In the genomic region with DNA sequence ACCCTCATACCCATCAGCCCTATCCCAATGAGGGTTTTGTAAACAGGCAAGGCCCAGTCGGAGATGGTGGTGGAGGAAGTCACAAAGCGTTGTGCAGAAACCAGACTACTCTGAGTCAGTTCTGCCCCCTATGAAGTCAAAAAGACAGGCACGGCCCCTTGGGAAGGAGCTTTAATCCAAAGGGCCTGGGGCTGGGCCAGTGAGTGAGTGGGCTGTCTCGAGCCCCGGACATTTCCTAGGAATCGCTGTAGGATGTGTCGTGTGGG, we compare ENCODE assay signal across 7 cellular contexts. TPM values are rescaled to one million over a fixed set of nuclear protein-coding genes. Genes with fewer than 3 reads are reported as not detected.
DNase-seq lines count a peak whose midpoint lies in the region; TF ChIP-seq lines count a peak whose summit lies in the region.

No MANE protein-coding gene starts in this region.

- H3K36me3 ChIP-seq in right atrium auricular region, result no peaks in the 10 kb centered on the region
- no peaks in the 10 kb centered on the region for H3K36me3 ChIP-seq in subcutaneous abdominal adipose tissue (ENCODE audit: control insufficient read depth in 5 of 5, insufficient read depth in 5 of 5, low read length in 5 of 5)
- H3K36me3 ChIP-seq in HAP-1 (replicated peaks), result peaks cover 12% of the 10 kb centered on the region

- H3K27me3 ChIP-seq in right atrium auricular region (no peaks in the 10 kb centered on the region), subcutaneous abdominal adipose tissue (ENCODE audit: control insufficient read depth in 5 of 5, insufficient read depth in 4 of 5, low read length in 5 of 5) (no peaks in the 10 kb centered on the region), HAP-1 (ENCODE audit: low read depth) (no peaks in the 10 kb centered on the region)

- H3K27ac ChIP-seq in VCaP (peak overlapping the region; percentile 87), right atrium auricular region (peak overlapping the region; percentile 97 to 98), subcutaneous abdominal adipose tissue (ENCODE audit: low read depth, low read length) (peak overlapping the region; percentile 96)

- DNase-seq in HT1080 (ENCODE audit: low read depth) (peak; percentile 72), right atrium auricular region (ENCODE audit: low spot score) (peak; percentile 78), kidney tubule cell (ENCODE audit: low spot score) (no peak), SKM-1 treated with dmso at 0.1 percent for 144 hours (lab: John Stamatoyannopoulos, UW; ENCODE audit: unreplicated experiment) (no peak), HAP-1 (ENCODE audit: low spot score in 2 of 2) (no peak)

- TF ChIP-seq CTCF in VCaP (conservative IDR thresholded peaks at IDR 0.05) (no peak), right atrium auricular region (IDR thresholded peaks at IDR 0.05) (no peak)

- peak overlapping the region in 3 of 5 donors; percentile 31 to 98 (median 97) for H3K9ac ChIP-seq in subcutaneous abdominal adipose tissue (ENCODE audit: low read length in 5 of 5)

- no peaks in the 10 kb centered on the region for H3K9me3 ChIP-seq in right atrium auricular region
- no peaks in the 10 kb centered on the region for H3K9me3 ChIP-seq in subcutaneous abdominal adipose tissue (ENCODE audit: control insufficient read depth in 5 of 5, low read length in 5 of 5)
- no peaks in the 10 kb centered on the region for H3K9me3 ChIP-seq in HAP-1

- in situ Hi-C loops in HAP-1 (cut with MboI; ENCODE audit: low sequenced_read_pairs), result loop anchor here (5.0 to 10.0 kb wide), 3 partner anchors 207 to 439 kb away; a partner anchor contains a TSS

- H3K4me1 ChIP-seq in right atrium auricular region (peaks cover 0 to 63% of the 10 kb centered on the region in 2 donors), subcutaneous abdominal adipose tissue (ENCODE audit: control insufficient read depth in 5 of 5, insufficient read depth in 5 of 5, low read length in 5 of 5) (peaks cover 41 to 87% (median 71%) of the 10 kb centered on the region in 5 donors), HAP-1 (peaks cover 13% of the 10 kb centered on the region)

- H3K4me3 ChIP-seq in right atrium auricular region (peak overlapping the region in 1 of 2 donors; percentile 84), subcutaneous abdominal adipose tissue (ENCODE audit: low read depth in 1 of 5, low read length in 5 of 5) (peak overlapping the region; percentile 4 to 89 (median 76)), HAP-1 (no peak overlapping the region)

RNA-seq across cellular contexts. Expression of a gene that starts 0.4 kb away (rescaled TPM):
- 28.5 and 41.1 TPM in 2 replicates for total RNA-seq in HT1080 (2014; rRNA removed; shearing (Covaris generic))
- 86.4 and 103 TPM in 2 replicates for polyA plus RNA-seq in HT1080 (2015; cell fraction: cytosol; rRNA removed)
- 135 and 140 TPM in 2 replicates for polyA plus RNA-seq in HT1080 (2015; cell fraction: nucleus; rRNA removed)
- total RNA-seq in right atrium auricular region, result 10 to 100 TPM; 28.7 to 36.9 TPM

RNA-seq across cellular contexts. Expression of a gene that starts 50.3 kb away (rescaled TPM):
- 27.5 and 29.8 TPM in 2 replicates for total RNA-seq in HT1080 (2014; rRNA removed; shearing (Covaris generic))
- polyA plus RNA-seq in HT1080 (2015; cell fraction: cytosol; rRNA removed), result 10.9 and 14.1 TPM in 2 replicates
- 51.4 and 52.2 TPM in 2 replicates for polyA plus RNA-seq in HT1080 (2015; cell fraction: nucleus; rRNA removed)
- 10 to 100 TPM; 14.6 to 19.1 TPM for total RNA-seq in right atrium auricular region

Comparison
In these comparisons a context has a peak if more than half of its experiments do, and no peak if none do; other contexts are left out.
1. DNase-seq: peak in HT1080 (single experiment) and right atrium auricular region (single experiment); none in kidney tubule cell (single experiment), SKM-1 treated with dmso at 0.1 percent for 144 hours (single experiment) and HAP-1 (0 of 2).
2. Peak in every context shown above with its lines, with median percentiles within 50 percentile points of each other: H3K27ac ChIP-seq.